In genomic region chrX:70262952-70263567, GRCh38 we compare ENCODE assay signal across 8 cellular contexts. TPM values are rescaled to one million over a fixed set of nuclear protein-coding genes. Genes with fewer than 3 reads are reported as not detected.
A peak's percentile ranks its signal among the peaks of the same experiment; 100 is the strongest.
DNase-seq lines count a peak whose midpoint lies in the region; ATAC-seq and TF ChIP-seq lines count a peak whose summit lies in the region.

No MANE protein-coding gene starts in this region.

- H3K36me3 ChIP-seq in NT2/D1 (ENCODE audit: insufficient read depth, insufficient read length, low read length) (no peaks in the 10 kb centered on the region), tibial artery (no peaks in the 10 kb centered on the region)

- ATAC-seq in HG03469 (IDR thresholded peaks at IDR 0.05; ENCODE audit: unreplicated experiment) (peak; percentile 56), sciatic nerve (no peak)

- intact Hi-C loops in tibial artery (cut with DNase I; ENCODE audit: low total_unique reads), result no loop called here
- intact Hi-C loops in sciatic nerve (cut with DNase I), result no loop called here

- no peak overlapping the region for H3K27ac ChIP-seq in tibial artery

- H3K9ac ChIP-seq in NT2/D1 (ENCODE audit: insufficient read length, low read depth), result peak overlapping the region; percentile 25

- TF ChIP-seq CTCF in tibial artery (IDR thresholded peaks at IDR 0.05), result peak; percentile 32 to 34

- DNase-seq in activated T-cell treated with anti-CD3 and anti-CD28 coated beads for 48 hours (ENCODE audit: low read depth), result peak; percentile 26
- no peak for DNase-seq in activated T-cell treated with anti-CD3 and anti-CD28 coated beads, Interleukin-2, amount 50 U/mL, for 1 hour
- DNase-seq in NT2/D1 (ENCODE audit: low read depth, low spot score), result peak; percentile 57
- peak; percentile 61 for DNase-seq in astrocyte of the hippocampus (ENCODE audit: low read depth, low spot score)
- peak; percentile 3 for DNase-seq in kidney glomerular epithelial cell (lab: John Stamatoyannopoulos, UW)
- peak in 1 of 2 donors; percentile 20 for DNase-seq in tibial artery
- no peak for DNase-seq in sciatic nerve (ENCODE audit: low spot score)

- H3K27me3 ChIP-seq in NT2/D1 (ENCODE audit: insufficient read depth, insufficient read length) (no peaks in the 10 kb centered on the region), tibial artery (no peaks in the 10 kb centered on the region)

- H3K4me1 ChIP-seq in NT2/D1 (ENCODE audit: insufficient read depth, insufficient read length), result no peaks in the 10 kb centered on the region
- H3K4me1 ChIP-seq in tibial artery, result no peaks in the 10 kb centered on the region

- H3K4me3 ChIP-seq in NT2/D1 (ENCODE audit: insufficient read length, low read depth) (no peak overlapping the region), tibial artery (no peak overlapping the region)

- H3K9me3 ChIP-seq in NT2/D1 (ENCODE audit: insufficient read depth, low read length), result no peaks in the 10 kb centered on the region
- no peaks in the 10 kb centered on the region for H3K9me3 ChIP-seq in tibial artery

RNA-seq across cellular contexts. Expression of gene P2RY4, which starts 3.1 kb away (rescaled TPM):
- total RNA-seq in sciatic nerve, result 1.0 TPM

RNA-seq across cellular contexts. Expression of gene ARR3, which starts 5.1 kb away (rescaled TPM):
- total RNA-seq in sciatic nerve, result not detected

RNA-seq across cellular contexts. Expression of gene RAB41, which starts 18.9 kb away (rescaled TPM):
- total RNA-seq in sciatic nerve, result not detected

RNA-seq across cellular contexts. Expression of gene PDZD11, which starts 26.7 kb away (rescaled TPM):
- total RNA-seq in sciatic nerve, result 21.0 TPM

RNA-seq across cellular contexts. Expression of gene KIF4A, which starts 26.8 kb away (rescaled TPM):
- total RNA-seq in sciatic nerve, result 0.18 TPM

Comparison
In these comparisons a context has a peak if more than half of its experiments do, and no peak if none do; other contexts are left out.
1. DNase-seq: peak in activated T-cell treated with anti-CD3 and anti-CD28 coated beads for 48 hours (single experiment), NT2/D1 (single experiment), astrocyte of the hippocampus (single experiment) and kidney glomerular epithelial cell (single experiment); none in activated T-cell treated with anti-CD3 and anti-CD28 coated beads, Interleukin-2, amount 50 U/mL, for 1 hour (single experiment) and sciatic nerve (single experiment).